5 cellular contexts compared by ENCODE assay signal in genomic region chr2:82172483-82172882, GRCh38.
"Had no signal": no experiment of that assay in that cellular context is flagged by ENCODE, and none has a peak within 500 bp of the region (broad histone marks: within the 10 kb centered on the region; RNA-seq: fewer than 3 reads in every experiment).

No MANE protein-coding gene starts in this region.

- DNase-seq: IMR-90, KBM-7 had no signal

- ATAC-seq: HepG2, K562 had no signal

- H3K4me3 ChIP-seq: K562 had no signal

- H3K27ac ChIP-seq: HL-60 had no signal
